ENCODE assay signal across 8 cellular contexts in genomic region chr6:132131777-132132176, GRCh38.
DNase-seq lines count a peak whose midpoint lies in the region; ATAC-seq, FAIRE-seq and TF ChIP-seq lines count a peak whose summit lies in the region.

No MANE protein-coding gene starts in this region.

- H3K27me3 ChIP-seq in left ventricle myocardium inferior (ENCODE audit: low read depth): no peaks in the 10 kb centered on the region
- H3K27me3 ChIP-seq in stomach smooth muscle (ENCODE audit: control insufficient read depth in 1 of 2, insufficient read depth in 2 of 2, low read length in 2 of 2): no peaks in the 10 kb centered on the region

- TF ChIP-seq POLR2A in GM12891 (IDR thresholded peaks at IDR 0.05; ENCODE audit: low read depth, low read length): no peak

- H3K4me1 ChIP-seq in left ventricle myocardium inferior: peaks cover 45% of the 10 kb centered on the region
- H3K4me1 ChIP-seq in stomach smooth muscle (ENCODE audit: control insufficient read depth, insufficient read depth, low read length): peaks cover 25% of the 10 kb centered on the region

- peak; percentile 61 for DNase-seq in HT-29 (ENCODE audit: low spot score)
- DNase-seq in SW480 (ENCODE audit: low spot score): peak; percentile 55
- peak; percentile 21 for DNase-seq in left ventricle myocardium inferior
- DNase-seq in GM12891 (ENCODE audit: insufficient read length, low spot score): no peak

- H3K4me3 ChIP-seq in left ventricle myocardium inferior (no peak overlapping the region), stomach smooth muscle (ENCODE audit: low read length in 2 of 2) (peak overlapping the region; percentile 25 to 47)

- H3K9me3 ChIP-seq in left ventricle myocardium inferior (replicated peaks) (no peaks in the 10 kb centered on the region), stomach smooth muscle (ENCODE audit: control insufficient read depth in 2 of 2, low read length in 2 of 2) (no peaks in the 10 kb centered on the region)

- no peak for TF ChIP-seq CTCF in left ventricle myocardium inferior (IDR thresholded peaks at IDR 0.05; ENCODE audit: borderline replicate concordance)

- intact Hi-C loops in left ventricle myocardium inferior (cut with micrococcal nuclease): no loop called here

- no peak for FAIRE-seq in GM12891 (lab: Jason Lieb, UNC)

- H3K36me3 ChIP-seq in left ventricle myocardium inferior (no peaks in the 10 kb centered on the region), stomach smooth muscle (ENCODE audit: control insufficient read depth in 2 of 2, insufficient read depth in 2 of 2, low read length in 2 of 2) (no peaks in the 10 kb centered on the region)

- H3K9ac ChIP-seq in stomach smooth muscle (ENCODE audit: low read length in 2 of 2): no peak overlapping the region

- peak overlapping the region; percentile 87 for H3K27ac ChIP-seq in left ventricle myocardium inferior (replicated peaks)
- H3K27ac ChIP-seq in stomach smooth muscle (ENCODE audit: low read length): peak overlapping the region; percentile 89

- ATAC-seq in GM21526 (IDR thresholded peaks at IDR 0.05; ENCODE audit: low FRiP score, unreplicated experiment) (no peak), HG03175 (IDR thresholded peaks at IDR 0.05; ENCODE audit: unreplicated experiment) (no peak), GM18907 (IDR thresholded peaks at IDR 0.05; ENCODE audit: unreplicated experiment) (no peak)

TF ChIP-seq in GM12891, 5 proteins besides CTCF, POLR2A, EP300 and RAD21:
- TF ChIP-seq SPI1 (IDR thresholded peaks at IDR 0.05; ENCODE audit: low read depth, low read length) (no peak), TAF1 (IDR thresholded peaks at IDR 0.05; ENCODE audit: low read depth, low read length) (no peak), POU2F2 (IDR thresholded peaks at IDR 0.05; ENCODE audit: low read depth, low read length) (no peak), PAX5 (IDR thresholded peaks at IDR 0.05; ENCODE audit: insufficient read depth, low read length, severe bottlenecking) (no peak), POLR2AphosphoS5 (IDR thresholded peaks at IDR 0.05; ENCODE audit: low read depth, low read length) (no peak)
TF ChIP-seq in GM12891: peak in this region for 0.
